In genomic region chr1:86054396-86054795, GRCh38 we compare ENCODE assay signal across 9 cellular contexts.
"Had no signal": no experiment of that assay in that cellular context is flagged by ENCODE, and none has a peak within 500 bp of the region (broad histone marks: within the 10 kb centered on the region; RNA-seq: fewer than 3 reads in every experiment).

No MANE protein-coding gene starts in this region.

- H2AFZ ChIP-seq: GM23248 had no signal

- H3K36me3 ChIP-seq: HAP-1 had no signal

- ATAC-seq: HCT116, HepG2 had no signal

- DNase-seq: GM23248, GOT3, H7, HFFc6, KBM-7 had no signal

- H3K9me3 ChIP-seq: HAP-1 had no signal

- H3K9ac ChIP-seq: GM23248 had no signal

- H3K4me3 ChIP-seq: GM23248, HAP-1 had no signal

- H3K27ac ChIP-seq: GM23248, HL-60 had no signal
